8 cellular contexts compared by ENCODE assay signal in the genomic region with DNA sequence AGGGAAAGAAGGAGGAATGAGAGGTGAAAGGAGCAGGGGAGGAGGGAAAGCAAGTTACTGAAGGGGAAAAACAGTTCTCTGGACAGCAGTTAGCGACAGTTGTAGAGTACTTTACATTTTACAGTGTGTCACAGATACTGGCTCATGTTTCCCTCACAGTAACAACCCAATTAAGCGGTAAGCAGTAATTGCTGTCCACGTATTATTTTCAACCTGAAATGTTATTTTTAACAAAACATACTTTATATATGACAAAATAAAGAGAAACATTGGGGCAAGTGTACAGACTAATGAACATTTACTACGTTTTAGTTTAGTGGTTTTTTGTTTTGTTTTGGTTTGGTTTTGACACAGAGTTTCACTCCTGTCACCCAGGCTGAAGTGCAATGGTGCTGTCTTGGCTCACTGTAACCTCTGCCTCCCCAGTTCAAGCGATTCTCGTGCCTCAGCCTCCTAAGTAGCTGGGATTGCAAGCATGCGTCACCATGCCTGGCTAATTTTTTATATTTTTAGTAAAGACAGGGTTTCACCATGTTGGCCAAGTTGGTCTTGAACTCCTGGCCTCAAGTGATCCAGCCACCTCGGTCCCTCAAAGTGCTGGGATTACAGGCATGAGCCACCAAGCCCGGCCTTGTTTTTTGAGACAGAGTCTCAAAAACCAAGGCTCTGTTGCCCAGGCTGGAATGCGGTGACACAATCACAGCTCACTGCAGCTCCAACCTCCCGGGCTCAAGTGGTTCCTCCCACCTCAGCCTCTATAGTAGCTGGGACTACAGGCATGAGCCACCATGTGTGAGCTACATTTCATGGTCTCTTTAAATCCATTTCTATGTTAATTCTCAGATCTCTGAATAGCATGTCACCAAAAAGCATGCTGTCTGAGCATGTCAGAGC. TPM values are rescaled to one million over a fixed set of nuclear protein-coding genes. Genes with fewer than 3 reads are reported as not detected.
DNase-seq lines count a peak whose midpoint lies in the region; ATAC-seq, FAIRE-seq and TF ChIP-seq lines count a peak whose summit lies in the region.

No MANE protein-coding gene starts in this region.

- WGBS in trophoblast cell (ENCODE audit: extremely low coverage, insufficient coverage, insufficient read length), result no CpG with 5 or more reads among the region's 11 CpGs
- 44 to 45% methylated on average over 11 of the region's 11 CpGs for WGBS in aorta, 2 donors

- no peak overlapping the region for H4K12ac ChIP-seq in trophoblast cell (ENCODE audit: low read depth, low read length)

- H3K27me3 ChIP-seq in BLaER1 (no peaks in the 10 kb centered on the region), bronchial epithelial cell (ENCODE audit: control insufficient read depth, insufficient read depth, low read length) (no peaks in the 10 kb centered on the region), trophoblast cell (ENCODE audit: insufficient read depth, low read length) (no peaks in the 10 kb centered on the region), aorta (ENCODE audit: control insufficient read depth in 1 of 2, insufficient read depth in 2 of 2, low read length in 1 of 2) (no peaks in the 10 kb centered on the region)

- intact Hi-C loops in aorta (cut with DNase I), result loop anchor here (2.0 to 5.0 kb wide), 2 partner anchors 225 to 252 kb away; no protein-coding TSS in a partner anchor

- H3K4me3 ChIP-seq in BLaER1 (peak overlapping the region; percentile 46; the same call in 1 of the 2 replicates), bronchial epithelial cell (ENCODE audit: low read depth, low read length) (no peak overlapping the region), trophoblast cell (ENCODE audit: low read depth, low read length) (no peak overlapping the region), aorta (ENCODE audit: low read length in 2 of 2) (no peak overlapping the region)

- H3K9me3 ChIP-seq in BLaER1 (no peaks in the 10 kb centered on the region), KOPT-K1 (ENCODE audit: insufficient read depth, low read length, poor library complexity, severe bottlenecking) (no peaks in the 10 kb centered on the region), trophoblast cell (ENCODE audit: insufficient read depth, low read depth, low read length) (no peaks in the 10 kb centered on the region), aorta (ENCODE audit: control insufficient read depth, low read length) (no peaks in the 10 kb centered on the region)

- H3K14ac ChIP-seq in trophoblast cell (ENCODE audit: low read length), result no peak overlapping the region

- H3K4me2 ChIP-seq in BLaER1 (peak overlapping the region; percentile 72), trophoblast cell (ENCODE audit: low read length) (peak overlapping the region; percentile 4)

- TF ChIP-seq CTCF in bronchial epithelial cell (IDR thresholded peaks at IDR 0.05; ENCODE audit: insufficient read depth, low read length, severe bottlenecking), result no peak

- no peak overlapping the region for H3K18ac ChIP-seq in trophoblast cell (ENCODE audit: low read length)

- no peaks in the 10 kb centered on the region for H3K36me3 ChIP-seq in BLaER1
- no peaks in the 10 kb centered on the region for H3K36me3 ChIP-seq in KOPT-K1 (ENCODE audit: insufficient read depth, low read length)
- no peaks in the 10 kb centered on the region for H3K36me3 ChIP-seq in bronchial epithelial cell (ENCODE audit: control insufficient read depth, insufficient read depth, low read length)
- no peaks in the 10 kb centered on the region for H3K36me3 ChIP-seq in trophoblast cell (ENCODE audit: control insufficient read depth in 1 of 2, insufficient read depth in 2 of 2, low read length in 2 of 2)
- no peaks in the 10 kb centered on the region for H3K36me3 ChIP-seq in aorta (ENCODE audit: control insufficient read depth in 1 of 2, insufficient read depth in 2 of 2, low read length in 1 of 2)

- H2AK5ac ChIP-seq in trophoblast cell (ENCODE audit: low read length), result no peak overlapping the region

- no peak overlapping the region for H2BK120ac ChIP-seq in trophoblast cell (ENCODE audit: insufficient read depth, low read length, poor library complexity)

- H3K27ac ChIP-seq in BLaER1 (no peak overlapping the region), KOPT-K1 (ENCODE audit: low read depth, low read length, poor library complexity, severe bottlenecking) (peak overlapping the region; percentile 56), trophoblast cell (ENCODE audit: low read depth, low read length) (no peak overlapping the region), aorta (ENCODE audit: low read depth in 1 of 2, low read length in 2 of 2) (no peak overlapping the region)

- H3K79me1 ChIP-seq in trophoblast cell (ENCODE audit: low read length), result no peaks in the 10 kb centered on the region

- no peak overlapping the region for H4K91ac ChIP-seq in trophoblast cell (ENCODE audit: low read depth, low read length)

- ATAC-seq in GM21360 (IDR thresholded peaks at IDR 0.05; ENCODE audit: unreplicated experiment) (peak; percentile 52), aorta (ENCODE audit: low FRiP score) (no peak)

- no peak overlapping the region for H2BK5ac ChIP-seq in trophoblast cell (ENCODE audit: low read depth, low read length, poor library complexity)

- no peak overlapping the region for H3K9ac ChIP-seq in BLaER1
- no peak overlapping the region for H3K9ac ChIP-seq in trophoblast cell (ENCODE audit: low read length)

- H4K8ac ChIP-seq in trophoblast cell (ENCODE audit: low read depth, low read length), result no peak overlapping the region

- DNase-seq in bronchial epithelial cell (ENCODE audit: low read depth), result peak; percentile 60
- peak; percentile 27 to 44 for DNase-seq in trophoblast cell
- no peak for DNase-seq in NCI-H2171 (lab: John Stamatoyannopoulos, UW)
- no peak for DNase-seq in COLO829 (ENCODE audit: low spot score)
- no peak for DNase-seq in aorta

- H2AFZ ChIP-seq in trophoblast cell (ENCODE audit: insufficient read depth, low read length, poor library complexity), result peak overlapping the region; percentile 82

- H2BK12ac ChIP-seq in trophoblast cell (ENCODE audit: low read length), result no peak overlapping the region

- no peak for FAIRE-seq in bronchial epithelial cell (lab: Jason Lieb, UNC)

- H4K20me1 ChIP-seq in BLaER1, result no peaks in the 10 kb centered on the region

- no peaks in the 10 kb centered on the region for H3K4me1 ChIP-seq in BLaER1
- no peaks in the 10 kb centered on the region for H3K4me1 ChIP-seq in trophoblast cell (ENCODE audit: control insufficient read depth in 1 of 2, insufficient read depth in 2 of 2, low read length in 2 of 2)
- no peaks in the 10 kb centered on the region for H3K4me1 ChIP-seq in aorta (ENCODE audit: control insufficient read depth in 1 of 2, insufficient read depth in 2 of 2, low read length in 2 of 2)

- H3K4ac ChIP-seq in trophoblast cell (ENCODE audit: low read depth, low read length), result no peak overlapping the region

- H3K79me2 ChIP-seq in trophoblast cell (ENCODE audit: control insufficient read depth, insufficient read depth, low read length, poor library complexity), result no peaks in the 10 kb centered on the region

- no peak overlapping the region for H3K23ac ChIP-seq in trophoblast cell (ENCODE audit: low read length)

RNA-seq across cellular contexts. Expression of gene BTN3A2, which starts 22.6 kb away (rescaled TPM):
- 0.51 and 1.3 TPM in 2 replicates for total RNA-seq in bronchial epithelial cell
- 0.82 and 0.93 TPM in 2 replicates for polyA plus RNA-seq in trophoblast cell (2013)
- total RNA-seq in aorta, result 10 to 100 TPM; 12.8 to 53.7 TPM
- polyA plus RNA-seq in aorta, result 10 to 100 TPM in 1 of 2 donors, 1 to 10 TPM in 1; 9.1 to 18.2 TPM

RNA-seq across cellular contexts. Expression of gene BTN2A2, which starts 40.6 kb away (rescaled TPM):
- 3.2 and 4.7 TPM in 2 replicates for total RNA-seq in bronchial epithelial cell
- polyA plus RNA-seq in trophoblast cell (2013), result 7.1 and 7.4 TPM in 2 replicates
- total RNA-seq in aorta, result 10 to 100 TPM; 15.7 to 22.3 TPM
- polyA plus RNA-seq in aorta, result 10 to 100 TPM in 1 of 2 donors, 1 to 10 TPM in 1; 3.9 to 13.4 TPM

RNA-seq across cellular contexts. Expression of gene BTN3A1, which starts 59.7 kb away (rescaled TPM):
- total RNA-seq in bronchial epithelial cell (2.0 and 3.9 TPM in 2 replicates), aorta (10 to 100 TPM; 12.0 to 40.7 TPM)
- polyA plus RNA-seq in trophoblast cell (2013), result 0.37 and 0.39 TPM in 2 replicates
- polyA plus RNA-seq in aorta, result 10 to 100 TPM in 1 of 2 donors, 1 to 10 TPM in 1; 3.5 to 11.8 TPM

Comparison
In these comparisons a context has a peak if more than half of its experiments do, and no peak if none do; other contexts are left out.
1. DNase-seq: peak in bronchial epithelial cell (single experiment) and trophoblast cell (2 of 2); none in NCI-H2171 (single experiment), COLO829 (single experiment) and aorta (0 of 2).